8 cellular contexts compared by ENCODE assay signal in genomic region chr5:13976867-13977479, GRCh38. TPM values are rescaled to one million over a fixed set of nuclear protein-coding genes. Genes with fewer than 3 reads are reported as not detected.
DNase-seq lines count a peak whose midpoint lies in the region; ATAC-seq and TF ChIP-seq lines count a peak whose summit lies in the region.

No MANE protein-coding gene starts in this region.

- H3K4me1 Mint-ChIP-seq in neural crest cell = no peaks in the 10 kb centered on the region

- DNase-seq in NCI-H1436 (lab: John Stamatoyannopoulos, UW) (peak; percentile 10), NCI-H1436 treated with DMSO at 0.1 percent for 48 hours (lab: John Stamatoyannopoulos, UW) (no peak), NCI-H345 (lab: John Stamatoyannopoulos, UW) (peak; percentile 30), cerebellum (ENCODE audit: low spot score) (peak; percentile 24), neural crest cell (ENCODE audit: low read depth, low spot score) (peak; percentile 17), tibial artery (no peak)

- H3K36me3 Mint-ChIP-seq in neural crest cell (ENCODE audit: low read depth) = no peaks in the 10 kb centered on the region

- peaks cover 8% of the 10 kb centered on the region for H3K9me3 Mint-ChIP-seq in neural crest cell

- no peaks in the 10 kb centered on the region for H3K9me3 ChIP-seq in tibial artery

- no peaks in the 10 kb centered on the region for H3K4me1 ChIP-seq in tibial artery

- TF ChIP-seq CTCF in neural crest cell (conservative IDR thresholded peaks at IDR 0.05) (peak; percentile 69), tibial artery (IDR thresholded peaks at IDR 0.05) (no peak)

- ATAC-seq in GM18519 (IDR thresholded peaks at IDR 0.05; ENCODE audit: low FRiP score, unreplicated experiment) (no peak), HG02642 (IDR thresholded peaks at IDR 0.05; ENCODE audit: poor library complexity, unreplicated experiment) (no peak)

- no peaks in the 10 kb centered on the region for H3K27me3 ChIP-seq in tibial artery

- H3K27ac ChIP-seq in tibial artery = no peak overlapping the region

- H3K27ac Mint-ChIP-seq in neural crest cell (ENCODE audit: unreplicated experiment) = no peak overlapping the region

- H3K4me3 ChIP-seq in tibial artery = no peak overlapping the region

- no peak overlapping the region for H3K4me3 Mint-ChIP-seq in neural crest cell

- H3K27me3 Mint-ChIP-seq in neural crest cell (ENCODE audit: low read depth) = peaks cover 10% of the 10 kb centered on the region

- no peaks in the 10 kb centered on the region for H3K36me3 ChIP-seq in tibial artery

- intact Hi-C loops in tibial artery (cut with DNase I; ENCODE audit: low total_unique reads) = no loop called here

RNA-seq across cellular contexts. Expression of gene DNAH5, which starts 32.5 kb away (rescaled TPM):
- total RNA-seq in cerebellum (2.6 TPM), neural crest cell (0.12 and 0.20 TPM in 2 replicates)

Comparison
In these comparisons a context has a peak if more than half of its experiments do, and no peak if none do; other contexts are left out.
1. DNase-seq: peak in NCI-H1436 (single experiment), NCI-H345 (single experiment), cerebellum (single experiment) and neural crest cell (single experiment); none in NCI-H1436 treated with DMSO at 0.1 percent for 48 hours (single experiment) and tibial artery (0 of 2).